ENCODE assay signal across 9 cellular contexts in the genomic region with DNA sequence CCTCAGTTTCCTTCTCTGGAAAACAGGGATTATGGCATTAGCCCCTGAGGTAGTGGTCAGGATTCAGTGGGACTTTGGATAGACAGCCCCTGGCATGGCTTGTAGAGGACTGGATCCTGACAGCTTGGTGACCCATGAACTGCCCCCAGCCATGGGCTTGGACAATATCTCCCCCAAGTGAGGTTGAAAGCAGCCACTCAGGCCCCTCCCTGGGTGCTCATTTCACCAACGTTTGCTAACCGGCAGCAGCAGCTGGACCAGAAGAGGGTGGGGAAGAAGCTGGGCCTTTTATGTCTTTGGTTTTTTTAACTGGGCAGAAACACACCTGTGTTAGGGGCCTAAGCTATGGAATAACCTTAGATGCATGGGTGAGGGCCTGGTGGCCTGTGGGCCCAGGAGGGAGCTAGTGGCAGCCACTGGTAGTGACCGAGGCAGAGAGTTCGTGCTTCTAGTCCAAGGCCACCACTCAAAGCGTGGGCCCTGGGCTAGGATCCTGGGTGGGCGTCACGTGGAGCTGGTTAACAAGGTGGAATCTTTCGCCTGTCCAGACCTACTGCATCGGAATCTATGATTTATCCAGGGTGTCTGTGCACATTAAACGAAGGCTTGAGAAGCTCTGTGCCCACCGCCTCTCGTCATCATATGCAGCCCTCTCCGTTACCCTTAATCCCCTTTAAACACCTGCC. TPM values are rescaled to one million over a fixed set of nuclear protein-coding genes. Genes with fewer than 3 reads are reported as not detected.
DNase-seq lines count a peak whose midpoint lies in the region; ATAC-seq and TF ChIP-seq lines count a peak whose summit lies in the region.
"Had no signal": no experiment of that assay in that cellular context is flagged by ENCODE, and none has a peak within 500 bp of the region (broad histone marks: within the 10 kb centered on the region; RNA-seq: fewer than 3 reads in every experiment).

No MANE protein-coding gene starts in this region.

- POLR2A ChIA-PET in activated naive CD8-positive, alpha-beta T cell treated with anti-CD3 and anti-CD28 coated beads, Interleukin-2, amount 10 ng/mL, durations not matched to agents 7 days and 5 days (lab: Charles Lee) = interaction anchor here (0.6 to 3.6 kb wide), 3 partner anchors 25 to 52 kb away, joined by 3 to 32 read pairs (median 7); a partner anchor contains a TSS

- intact Hi-C loops in cardiac septum (cut with DNase I) = loop anchor here (5.0 kb wide), 1 partner anchor 177 kb away; no protein-coding TSS in a partner anchor
- intact Hi-C loops in heart right ventricle (cut with DNase I) = loop anchor here in 7 of 10 donors (1.0 to 10.0 kb wide), 7 partner anchors 19 to 184 kb away; no protein-coding TSS in a partner anchor
- intact Hi-C loops in upper lobe of right lung (cut with DNase I) = loop anchor here (10.0 kb wide), 1 partner anchor 184 kb away; no protein-coding TSS in a partner anchor

- H3K27ac ChIP-seq in heart right ventricle (no peak overlapping the region), mucosa of rectum (ENCODE audit: low read depth in 2 of 2, low read length in 2 of 2) (no peak overlapping the region), upper lobe of right lung (no peak overlapping the region)

- TF ChIP-seq CTCF in heart right ventricle (IDR thresholded peaks at IDR 0.05) (no peak), upper lobe of right lung (IDR thresholded peaks at IDR 0.05) (no peak)

- H3K27me3 ChIP-seq in heart right ventricle (no peaks in the 10 kb centered on the region), mucosa of rectum (ENCODE audit: control insufficient read depth in 2 of 2, insufficient read depth in 2 of 2, low read length in 2 of 2) (no peaks in the 10 kb centered on the region), upper lobe of right lung (no peaks in the 10 kb centered on the region)

- peaks cover 52% of the 10 kb centered on the region for H3K27me3 Mint-ChIP-seq in activated naive CD8-positive, alpha-beta T cell treated with anti-CD3 and anti-CD28 coated beads, Interleukin-2, amount 10 ng/mL, durations not matched to agents 7 days and 5 days

- 83 to 88% methylated on average over 13 of the region's 13 CpGs for WGBS in heart right ventricle, 2 donors

- H3K4me3 ChIP-seq in heart right ventricle (peak overlapping the region in 3 of 10 donors; percentile 81 to 93 (median 89)), mucosa of rectum (ENCODE audit: low read length in 2 of 2) (peak overlapping the region; percentile 53 to 76), upper lobe of right lung (no peak overlapping the region)

- H3K36me3 ChIP-seq in heart right ventricle = peaks cover 0 to 46% (median 5%) of the 10 kb centered on the region in 9 donors
- peaks cover 2 to 11% of the 10 kb centered on the region in 2 donors for H3K36me3 ChIP-seq in mucosa of rectum (ENCODE audit: control insufficient read depth in 2 of 2, insufficient read depth in 2 of 2, low read length in 2 of 2)
- peaks cover 4% of the 10 kb centered on the region for H3K36me3 ChIP-seq in upper lobe of right lung

- no peak overlapping the region for H3K27ac Mint-ChIP-seq in activated naive CD8-positive, alpha-beta T cell treated with anti-CD3 and anti-CD28 coated beads, Interleukin-2, amount 10 ng/mL, durations not matched to agents 7 days and 5 days

- H3K9me3 Mint-ChIP-seq in activated naive CD8-positive, alpha-beta T cell treated with anti-CD3 and anti-CD28 coated beads, Interleukin-2, amount 10 ng/mL, durations not matched to agents 7 days and 5 days = no peaks in the 10 kb centered on the region

- ATAC-seq in heart right ventricle (no peak), upper lobe of right lung (no peak)
- ATAC-seq in activated naive CD8-positive, alpha-beta T cell treated with anti-CD3 and anti-CD28 coated beads, Interleukin-2, amount 10 ng/mL, durations not matched to agents 7 days and 5 days (ENCODE audit: low read depth) = no peak

- peak overlapping the region; percentile 68 for H3K4me3 Mint-ChIP-seq in activated naive CD8-positive, alpha-beta T cell treated with anti-CD3 and anti-CD28 coated beads, Interleukin-2, amount 10 ng/mL, durations not matched to agents 7 days and 5 days

- no peaks in the 10 kb centered on the region for H3K36me3 Mint-ChIP-seq in activated naive CD8-positive, alpha-beta T cell treated with anti-CD3 and anti-CD28 coated beads, Interleukin-2, amount 10 ng/mL, durations not matched to agents 7 days and 5 days

- no peak overlapping the region for H3K9ac ChIP-seq in mucosa of rectum (ENCODE audit: low read depth in 1 of 2, low read length in 2 of 2)

- DNase-seq in cardiac septum (ENCODE audit: low spot score) = peak; percentile 50
- no peak for DNase-seq in heart right ventricle
- no peak for DNase-seq in activated naive CD8-positive, alpha-beta T cell treated with anti-CD3 and anti-CD28 coated beads, Interleukin-2, amount 10 ng/mL, durations not matched to agents 7 days and 5 days
- peak; percentile 56 for DNase-seq in upper lobe of right lung
- DNase-seq in DMS 273 (lab: John Stamatoyannopoulos, UW; ENCODE audit: unreplicated experiment) = no peak
- no peak for DNase-seq in RPMI8226
- no peak for DNase-seq in HK-2 (ENCODE audit: unreplicated experiment)
- DNase-seq: NK-92 treated with Interleukin-12 subunit alpha and Interleukin-12 subunit beta, amount 100 ng/mL, for 24 hours had no signal

- H3K9me3 ChIP-seq in heart right ventricle = no peaks in the 10 kb centered on the region
- H3K9me3 ChIP-seq in mucosa of rectum (ENCODE audit: control insufficient read depth in 2 of 2, low read length in 2 of 2) = no peaks in the 10 kb centered on the region
- no peaks in the 10 kb centered on the region for H3K9me3 ChIP-seq in upper lobe of right lung

- peaks cover 8% of the 10 kb centered on the region for H3K4me1 Mint-ChIP-seq in activated naive CD8-positive, alpha-beta T cell treated with anti-CD3 and anti-CD28 coated beads, Interleukin-2, amount 10 ng/mL, durations not matched to agents 7 days and 5 days

- H3K4me1 ChIP-seq in heart right ventricle (peaks cover 0 to 24% (median 20%) of the 10 kb centered on the region in 9 donors), mucosa of rectum (ENCODE audit: control insufficient read depth in 2 of 2, insufficient read depth in 2 of 2, low read length in 2 of 2) (peaks cover 14 to 15% of the 10 kb centered on the region in 2 donors), upper lobe of right lung (peaks cover 16% of the 10 kb centered on the region)

RNA-seq across cellular contexts. Expression of a gene that starts 1.9 kb away (rescaled TPM):
- 14.5 TPM for total RNA-seq in cardiac septum
- 10 to 100 TPM; 10.0 to 26.7 (median 13.1) TPM for total RNA-seq in heart right ventricle
- 10 to 100 TPM; 18.9 to 21.7 TPM for polyA plus RNA-seq in heart right ventricle
- 1 to 10 TPM; 3.4 to 4.1 TPM for total RNA-seq in activated naive CD8-positive, alpha-beta T cell treated with anti-CD3 and anti-CD28 coated beads, Interleukin-2, amount 10 ng/mL, durations not matched to agents 7 days and 5 days
- 21.8 TPM for total RNA-seq in upper lobe of right lung

RNA-seq across cellular contexts. Expression of a gene that starts 25.3 kb away (rescaled TPM):
- total RNA-seq in cardiac septum (5.5 TPM), heart right ventricle (1 to 10 TPM; 4.4 to 8.3 (median 6.4) TPM), upper lobe of right lung (8.3 TPM)
- polyA plus RNA-seq in heart right ventricle = 1 to 10 TPM; 2.1 to 4.5 TPM
- total RNA-seq in activated naive CD8-positive, alpha-beta T cell treated with anti-CD3 and anti-CD28 coated beads, Interleukin-2, amount 10 ng/mL, durations not matched to agents 7 days and 5 days = 10 to 100 TPM; 14.2 to 15.0 TPM

RNA-seq across cellular contexts. Expression of a gene that starts 52.3 kb away (rescaled TPM):
- total RNA-seq in cardiac septum (407 TPM), heart right ventricle (100 to 1,000 TPM; 409 to 810 (median 499) TPM), upper lobe of right lung (1,020 TPM)
- 1,000 to 10,000 TPM; 1,671 to 1,920 TPM for polyA plus RNA-seq in heart right ventricle
- 1,000 to 10,000 TPM; 1,332 to 1,343 TPM for total RNA-seq in activated naive CD8-positive, alpha-beta T cell treated with anti-CD3 and anti-CD28 coated beads, Interleukin-2, amount 10 ng/mL, durations not matched to agents 7 days and 5 days

RNA-seq across cellular contexts. Expression of a gene that starts 52.5 kb away (rescaled TPM):
- 24.4 TPM for total RNA-seq in cardiac septum
- total RNA-seq in heart right ventricle = 10 to 100 TPM; 24.9 to 49.6 (median 29.5) TPM
- polyA plus RNA-seq in heart right ventricle = 10 to 100 TPM; 21.2 to 59.9 TPM
- 10 to 100 TPM; 22.4 to 25.5 TPM for total RNA-seq in activated naive CD8-positive, alpha-beta T cell treated with anti-CD3 and anti-CD28 coated beads, Interleukin-2, amount 10 ng/mL, durations not matched to agents 7 days and 5 days
- 18.8 TPM for total RNA-seq in upper lobe of right lung

Comparison
In these comparisons a context has a peak if more than half of its experiments do, and no peak if none do; other contexts are left out.
1. DNase-seq: peak in cardiac septum (single experiment) and upper lobe of right lung (single experiment); none in heart right ventricle (0 of 2), activated naive CD8-positive, alpha-beta T cell treated with anti-CD3 and anti-CD28 coated beads, Interleukin-2, amount 10 ng/mL, durations not matched to agents 7 days and 5 days (single experiment), DMS 273 (single experiment), RPMI8226 (single experiment) and HK-2 (single experiment).